ENCODE assay signal across 19 cellular contexts in the genomic region with DNA sequence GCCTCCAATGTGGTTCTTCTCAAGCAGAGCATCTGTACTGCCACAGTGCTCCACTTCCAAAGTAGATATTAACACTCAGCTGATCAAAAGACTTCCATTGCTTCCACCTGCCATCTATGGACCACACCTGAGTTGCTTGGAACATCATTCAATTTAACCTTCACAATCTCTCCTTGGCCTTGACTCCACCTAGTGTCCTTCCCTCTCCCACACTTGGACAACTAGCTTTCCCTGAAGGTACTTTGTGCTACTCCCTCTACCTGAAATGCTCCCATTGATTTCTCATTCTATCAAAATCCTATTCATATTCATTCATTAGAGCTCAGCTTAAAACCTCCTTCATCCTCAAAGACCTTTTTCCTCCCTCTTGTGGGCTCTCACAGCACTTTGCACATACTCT. TPM values are rescaled to one million over a fixed set of nuclear protein-coding genes. Genes with fewer than 3 reads are reported as not detected.
DNase-seq lines count a peak whose midpoint lies in the region; ATAC-seq, FAIRE-seq and TF ChIP-seq lines count a peak whose summit lies in the region.
"Had no signal": no experiment of that assay in that cellular context is flagged by ENCODE, and none has a peak within 500 bp of the region (broad histone marks: within the 10 kb centered on the region; RNA-seq: fewer than 3 reads in every experiment).

No MANE protein-coding gene starts in this region.

- H3K4me1 ChIP-seq in MM.1S (ENCODE audit: low read length) (no peaks in the 10 kb centered on the region), H1 (replicated peaks in 1 of 4; ENCODE audit: control insufficient read depth in 3 of 4, insufficient read depth in 4 of 4, low read length in 3 of 4) (peaks cover 0 to 6% (median 2%) of the 10 kb centered on the region in 4 experiments; a peak in 4 of 7 replicates), osteoblast (ENCODE audit: insufficient read depth, low read length) (peaks cover 7% of the 10 kb centered on the region)

- no peak overlapping the region for H3K23ac ChIP-seq in H1 (ENCODE audit: insufficient read length)

- CTCF ChIA-PET in H1 (lab: Charles Lee; ENCODE audit: partially characterized antibody) (interaction anchor here (0.6 to 5.7 kb wide), 7 partner anchors 9 to 117 kb away, joined by 3 to 35 read pairs (median 4); no protein-coding TSS in a partner anchor), GM10248 (lab: Yijun Ruan, JAX) (interaction anchor here (0.8 to 6.8 kb wide), 8 partner anchors 9 to 130 kb away, joined by 3 to 82 read pairs (median 5); partner anchors contain the start of genes SEPTIN10 and SOWAHC)

- no peak overlapping the region for H3K4me3 ChIP-seq in GM12865 (ENCODE audit: low read depth, low read length)
- H3K4me3 ChIP-seq in MM.1S (ENCODE audit: low read length): no peak overlapping the region
- H3K4me3 ChIP-seq in H1 (ENCODE audit: extremely low read depth in 1 of 4, insufficient read depth in 2 of 4, low read depth in 3 of 4, low read length in 4 of 4): no peak overlapping the region
- H3K4me3 ChIP-seq in osteoblast (ENCODE audit: insufficient read depth, low read length): no peak overlapping the region
- H3K4me3 ChIP-seq: heart right ventricle had no signal

- ATAC-seq in activated T-helper 17 cell treated with anti-CD3 and anti-CD28 coated beads, Interleukin-2, amount 50 U/mL, for 72 hours (replicated peaks): no peak

- no peak overlapping the region for H2BK120ac ChIP-seq in H1 (replicated peaks; ENCODE audit: low read depth, low read length)

- TF ChIP-seq RAD21 in H1 (IDR thresholded peaks at IDR 0.05 in 1 of 2, conservative IDR thresholded peaks at IDR 0.05 in 1 of 2; ENCODE audit: low read depth in 2 of 2, low read length in 2 of 2): peak; percentile 53 to 58

- H3K79me2 ChIP-seq in MM.1S (ENCODE audit: low read length): no peaks in the 10 kb centered on the region
- H3K79me2 ChIP-seq in H1 (ENCODE audit: control insufficient read depth in 1 of 2, insufficient read depth in 2 of 2, low read length in 2 of 2): no peaks in the 10 kb centered on the region
- H3K79me2 ChIP-seq in osteoblast (ENCODE audit: insufficient read depth, low read length): no peaks in the 10 kb centered on the region

- no peak overlapping the region for H2AK5ac ChIP-seq in H1 (ENCODE audit: low read depth, low read length)

- DNase-seq in GM12865 (ENCODE audit: low read depth) (peak; percentile 41), MM.1S (peak; percentile 50), H1 (ENCODE audit: low read depth in 1 of 2, low spot score in 2 of 2) (no peak), osteoblast (ENCODE audit: insufficient read length, low spot score, missing footprints) (no peak), GM10266 (ENCODE audit: extremely low spot score) (no peak), NK-92 (lab: John Stamatoyannopoulos, UW; ENCODE audit: unreplicated experiment) (no peak), GM10248 (ENCODE audit: extremely low spot score) (no peak)
- DNase-seq: activated gamma-delta T cell treated with Interleukin-2 at 50 U/mL for 16 hours; CD4-positive, CD25-positive, alpha-beta regulatory T cell; heart right ventricle; IMR-90; left ventricle myocardium superior; NCI-H1436 treated with DMSO at 0.1 percent for 48 hours; NCI-H524 treated with DMSO at 0.1 percent for 48 hours; nephron progenitor cell; SIG-M5 had no signal

- no peak overlapping the region for H4K91ac ChIP-seq in H1 (replicated peaks; ENCODE audit: insufficient read length, low read length)

- H3K27ac Mint-ChIP-seq in activated T-helper 17 cell treated with anti-CD3 and anti-CD28 coated beads, Interleukin-2, amount 50 U/mL, for 72 hours: no peak overlapping the region
- H3K27ac Mint-ChIP-seq: nephron progenitor cell; stimulated activated naive CD8-positive, alpha-beta T cell treated with anti-CD3 and anti-CD28 coated beads, Interleukin-15, Interleukin-2, amounts not matched to agents 100 ng/mL and 50 ng/mL, for 24 hours had no signal

- H2BK15ac ChIP-seq in H1 (ENCODE audit: low read length): no peak overlapping the region

- H3K36me3 Mint-ChIP-seq in activated T-helper 17 cell treated with anti-CD3 and anti-CD28 coated beads, Interleukin-2, amount 50 U/mL, for 72 hours (ENCODE audit: low read depth): no peaks in the 10 kb centered on the region
- H3K36me3 Mint-ChIP-seq: brain; CD4-positive, CD25-positive, alpha-beta regulatory T cell had no signal

- H3K14ac ChIP-seq in H1 (ENCODE audit: insufficient read length): no peak overlapping the region

- TF ChIP-seq CTCF in GM12865 (IDR thresholded peaks at IDR 0.05; ENCODE audit: insufficient read depth, low read depth, low read length, missing control alignments): peak; percentile 29
- peak; percentile 59 for TF ChIP-seq CTCF in MM.1S (IDR thresholded peaks at IDR 0.05; ENCODE audit: low read length)
- TF ChIP-seq CTCF in H1 (IDR thresholded peaks at IDR 0.05; ENCODE audit: control extremely low read depth in 1 of 3, insufficient read depth in 1 of 3, low read depth in 1 of 3, low read length in 3 of 3): peak in 2 of 3 experiments; percentile 36 to 39; a peak in 3 of 4 replicates
- TF ChIP-seq CTCF in osteoblast (IDR thresholded peaks at IDR 0.05; ENCODE audit: extremely low read depth, low read depth, low read length): peak; percentile 21
- no peak for TF ChIP-seq CTCF in GM10266 (IDR thresholded peaks at IDR 0.05; ENCODE audit: control insufficient read depth, insufficient read depth, low read depth, missing control alignments)
- no peak for TF ChIP-seq CTCF in GM10248 (IDR thresholded peaks at IDR 0.05; ENCODE audit: control extremely low read depth, extremely low read depth, low read depth, missing control alignments)

- H2BK12ac ChIP-seq in H1 (ENCODE audit: low read depth, low read length): no peak overlapping the region

- H3K9me3 ChIP-seq in MM.1S (replicated peaks; ENCODE audit: insufficient read depth, low read length) (no peaks in the 10 kb centered on the region), H1 (ENCODE audit: insufficient read depth in 2 of 2, low read depth in 1 of 2, low read length in 1 of 2) (no peaks in the 10 kb centered on the region), osteoblast (ENCODE audit: low read depth, low read length) (no peaks in the 10 kb centered on the region)
- H3K9me3 ChIP-seq: heart right ventricle had no signal

- no peak overlapping the region for H3K4me2 ChIP-seq in MM.1S (ENCODE audit: low read depth, low read length)
- no peak overlapping the region for H3K4me2 ChIP-seq in H1 (ENCODE audit: insufficient read depth in 1 of 2, low read depth in 2 of 2, low read length in 2 of 2)
- H3K4me2 ChIP-seq in osteoblast (ENCODE audit: insufficient read depth, low read length): no peak overlapping the region

- H3K9me3 Mint-ChIP-seq in activated T-helper 17 cell treated with anti-CD3 and anti-CD28 coated beads, Interleukin-2, amount 50 U/mL, for 72 hours: no peaks in the 10 kb centered on the region
- H3K9me3 Mint-ChIP-seq: stimulated activated naive CD8-positive, alpha-beta T cell treated with anti-CD3 and anti-CD28 coated beads, Interleukin-15, Interleukin-2, amounts not matched to agents 100 ng/mL and 50 ng/mL, for 24 hours had no signal

- FAIRE-seq in H1 (lab: Jason Lieb, UNC): no peak

- TF ChIP-seq POLR2A in H1 (IDR thresholded peaks at IDR 0.05; ENCODE audit: control extremely low read depth in 1 of 2, low read depth in 2 of 2, low read length in 2 of 2): no peak

- H3K27ac ChIP-seq in MM.1S (ENCODE audit: low read length): no peak overlapping the region
- no peak overlapping the region for H3K27ac ChIP-seq in H1 (ENCODE audit: low read depth, low read length)
- H3K27ac ChIP-seq in osteoblast (ENCODE audit: low read depth, low read length): no peak overlapping the region

- H3K18ac ChIP-seq in H1 (ENCODE audit: extremely low read depth, low read length): no peak overlapping the region

- H3K56ac ChIP-seq in H1 (replicated peaks; ENCODE audit: insufficient read length, low read depth, low read length): no peak overlapping the region

- peaks cover 13% of the 10 kb centered on the region for H3K27me3 Mint-ChIP-seq in activated T-helper 17 cell treated with anti-CD3 and anti-CD28 coated beads, Interleukin-2, amount 50 U/mL, for 72 hours

- no peaks in the 10 kb centered on the region for H3K79me1 ChIP-seq in H1 (ENCODE audit: low read depth, low read length)

- H3K27me3 ChIP-seq in MM.1S (replicated peaks; ENCODE audit: insufficient read depth, low read length): no peaks in the 10 kb centered on the region
- H3K27me3 ChIP-seq in H1 (replicated peaks in 1 of 4; ENCODE audit: control insufficient read depth in 3 of 4, extremely low read depth in 1 of 4, insufficient read depth in 3 of 4, low read length in 3 of 4): no peaks in the 10 kb centered on the region
- H3K27me3 ChIP-seq in osteoblast (ENCODE audit: insufficient read depth, low read length): no peaks in the 10 kb centered on the region
- H3K27me3 ChIP-seq: heart right ventricle had no signal

- H4K8ac ChIP-seq in H1 (ENCODE audit: extremely low read depth, insufficient read depth, low read length): no peak overlapping the region

- no peak overlapping the region for H2BK20ac ChIP-seq in H1 (ENCODE audit: low read length)

- H3K4me3 Mint-ChIP-seq in activated T-helper 17 cell treated with anti-CD3 and anti-CD28 coated beads, Interleukin-2, amount 50 U/mL, for 72 hours: no peak overlapping the region
- H3K4me3 Mint-ChIP-seq: CD4-positive, CD25-positive, alpha-beta regulatory T cell; nephron progenitor cell; stimulated activated naive CD8-positive, alpha-beta T cell treated with anti-CD3 and anti-CD28 coated beads, Interleukin-15, Interleukin-2, amounts not matched to agents 100 ng/mL and 50 ng/mL, for 24 hours had no signal

- H3K4me1 Mint-ChIP-seq in activated T-helper 17 cell treated with anti-CD3 and anti-CD28 coated beads, Interleukin-2, amount 50 U/mL, for 72 hours: no peaks in the 10 kb centered on the region
- H3K4me1 Mint-ChIP-seq: CD4-positive, CD25-positive, alpha-beta regulatory T cell had no signal

- H3K9ac ChIP-seq in MM.1S (ENCODE audit: low read length) (no peak overlapping the region), H1 (replicated peaks in 1 of 4; ENCODE audit: extremely low read depth in 1 of 4, low read depth in 3 of 4, low read length in 3 of 4) (no peak overlapping the region)

- H3K36me3 ChIP-seq in MM.1S (replicated peaks; ENCODE audit: insufficient read depth, low read length): no peaks in the 10 kb centered on the region
- no peaks in the 10 kb centered on the region for H3K36me3 ChIP-seq in H1 (ENCODE audit: control insufficient read depth in 2 of 4, insufficient read depth in 4 of 4, low read length in 3 of 4)
- no peaks in the 10 kb centered on the region for H3K36me3 ChIP-seq in osteoblast (ENCODE audit: insufficient read depth, low read length)
- H3K36me3 ChIP-seq: heart right ventricle had no signal

- H3K4ac ChIP-seq in H1 (replicated peaks; ENCODE audit: insufficient read length, low read depth, low read length): no peak overlapping the region

- no peaks in the 10 kb centered on the region for H3K23me2 ChIP-seq in H1 (ENCODE audit: low read depth, low read length)

- H4K20me1 ChIP-seq in MM.1S (ENCODE audit: insufficient read depth, low read length): no peaks in the 10 kb centered on the region
- no peaks in the 10 kb centered on the region for H4K20me1 ChIP-seq in H1 (replicated peaks in 1 of 2; ENCODE audit: control insufficient read depth in 1 of 2, insufficient read depth in 2 of 2, low read length in 2 of 2)
- H4K20me1 ChIP-seq in osteoblast (ENCODE audit: insufficient read depth, low read length): no peaks in the 10 kb centered on the region

- H4K5ac ChIP-seq in H1 (ENCODE audit: insufficient read length, low read depth, low read length): no peak overlapping the region

- H3K9me2 ChIP-seq in MM.1S (replicated peaks; ENCODE audit: insufficient read depth, low read length): no peaks in the 10 kb centered on the region

- H2BK5ac ChIP-seq in H1 (ENCODE audit: low read depth, low read length): no peak overlapping the region

- H2AFZ ChIP-seq in MM.1S (ENCODE audit: low read length) (no peak overlapping the region), H1 (ENCODE audit: low read length) (no peak overlapping the region), osteoblast (ENCODE audit: low read length) (no peak overlapping the region)

- POLR2A ChIA-PET in H1 (lab: Charles Lee; ENCODE audit: partially characterized antibody) (no interaction called here), GM10248 (lab: Yijun Ruan, JAX) (no interaction called here)

- no peaks in the 10 kb centered on the region for H3F3A ChIP-seq in MM.1S (ENCODE audit: insufficient read depth, low read length)

- no peak for TF ChIP-seq EP300 in H1 (IDR thresholded peaks at IDR 0.05; ENCODE audit: borderline replicate concordance in 1 of 2, low read depth in 2 of 2, low read length in 2 of 2)

RNA-seq across cellular contexts. Expression of gene SOWAHC, which starts 48.7 kb away (rescaled TPM):
- total RNA-seq in H1 (2021; fragmentation: NEBNext Ultra II Directional; extraction: Animal tissue kit (Norgen Biotek cat#: 25700)): 16.8 and 17.8 TPM in 2 replicates
- 3.1 and 3.4 TPM in 2 replicates for polyA plus RNA-seq in H1 (2011; rRNA removed)
- 4.8 TPM for polyA plus RNA-seq in H1 (2011; cell fraction: cytosol; rRNA removed)
- polyA plus RNA-seq in H1 (2011; cell fraction: nucleus; rRNA removed): 4.1 TPM
- polyA plus RNA-seq in H1 (2012, experiment 1 of 2): 3.9 to 5.6 TPM (median 5.0 TPM) in 4 replicates
- polyA plus RNA-seq in H1 (2012, experiment 2 of 2): 1.8 TPM
- 11.9 TPM for polyA plus RNA-seq in H1 (2013, experiment 1 of 2)
- 11.0 TPM for polyA plus RNA-seq in H1 (2013, experiment 2 of 2)
- 3.2 and 4.2 TPM in 2 replicates for polyA minus RNA-seq in H1 (2011; rRNA and poly(A)+ RNA removed)
- 7.4 TPM for polyA minus RNA-seq in H1 (2011; cell fraction: cytosol; rRNA and poly(A)+ RNA removed)
- 11.6 TPM for polyA minus RNA-seq in H1 (2011; cell fraction: nucleus; rRNA and poly(A)+ RNA removed)
- total RNA-seq in osteoblast: 14.7 and 17.7 TPM in 2 replicates
- 1 to 10 TPM in 1 of 2 donors, under 1 TPM in 1; 0.45 to 1.7 TPM for total RNA-seq in activated T-helper 17 cell treated with anti-CD3 and anti-CD28 coated beads, Interleukin-2, amount 50 U/mL, for 72 hours

RNA-seq across cellular contexts. Expression of gene SEPTIN10, which starts 49.1 kb away (rescaled TPM):
- 93.6 and 101 TPM in 2 replicates for total RNA-seq in H1 (2021; fragmentation: NEBNext Ultra II Directional; extraction: Animal tissue kit (Norgen Biotek cat#: 25700))
- polyA plus RNA-seq in H1 (2011; rRNA removed): 15.3 and 23.7 TPM in 2 replicates
- polyA plus RNA-seq in H1 (2011; cell fraction: cytosol; rRNA removed): 31.5 TPM
- polyA plus RNA-seq in H1 (2011; cell fraction: nucleus; rRNA removed): 28.8 TPM
- polyA plus RNA-seq in H1 (2012, experiment 1 of 2): 40.5 to 62.2 TPM (median 55.7 TPM) in 4 replicates
- polyA plus RNA-seq in H1 (2012, experiment 2 of 2): 5.6 TPM
- 64.6 TPM for polyA plus RNA-seq in H1 (2013, experiment 1 of 2)
- polyA plus RNA-seq in H1 (2013, experiment 2 of 2): 62.1 TPM
- polyA minus RNA-seq in H1 (2011; rRNA and poly(A)+ RNA removed): 44.8 and 77.0 TPM in 2 replicates
- polyA minus RNA-seq in H1 (2011; cell fraction: cytosol; rRNA and poly(A)+ RNA removed): 61.8 TPM
- 105 TPM for polyA minus RNA-seq in H1 (2011; cell fraction: nucleus; rRNA and poly(A)+ RNA removed)
- total RNA-seq in osteoblast: 101 and 107 TPM in 2 replicates
- total RNA-seq in activated T-helper 17 cell treated with anti-CD3 and anti-CD28 coated beads, Interleukin-2, amount 50 U/mL, for 72 hours: 1 to 10 TPM; 3.0 to 7.5 TPM

Comparison
In these comparisons a context has a peak if more than half of its experiments do, and no peak if none do; other contexts are left out.
1. DNase-seq: peak in GM12865 (single experiment) and MM.1S (single experiment); none in H1 (0 of 2), osteoblast (single experiment), GM10266 (single experiment), NK-92 (single experiment) and GM10248 (single experiment).
2. CTCF ChIP-seq: peak in GM12865 (single experiment), MM.1S (single experiment), H1 (2 of 3) and osteoblast (single experiment); none in GM10266 (single experiment) and GM10248 (single experiment).
3. RNA of gene SEPTIN10, which starts 49.1 kb away (total RNA-seq): 101 to 107 TPM in osteoblast and 93.6 to 101 TPM in H1; 3.0 to 7.5 TPM in activated T-helper 17 cell treated with anti-CD3 and anti-CD28 coated beads, Interleukin-2, amount 50 U/mL, for 72 hours; every median in the first group is over 10 times any median in the second.